ENCODE assay signal across 8 cellular contexts in genomic region chr5:119070578-119070827, GRCh38. TPM values are rescaled to one million over a fixed set of nuclear protein-coding genes. Genes with fewer than 3 reads are reported as not detected.
A peak's percentile ranks its signal among the peaks of the same experiment; 100 is the strongest.
DNase-seq lines count a peak whose midpoint lies in the region; ATAC-seq and TF ChIP-seq lines count a peak whose summit lies in the region.

No MANE protein-coding gene starts in this region.

- no peaks in the 10 kb centered on the region for H3K9me3 ChIP-seq in effector memory CD4-positive, alpha-beta T cell (ENCODE audit: control insufficient read depth, low read length)

- peaks cover 26 to 38% (median 33%) of the 10 kb centered on the region in 3 donors for H3K4me1 Mint-ChIP-seq in naive B cell

- H3K36me3 Mint-ChIP-seq in naive B cell: no peaks in the 10 kb centered on the region

- peak overlapping the region; percentile 85 for H3K4me3 ChIP-seq in effector memory CD4-positive, alpha-beta T cell (ENCODE audit: insufficient read depth, low read depth, low read length, poor library complexity, severe bottlenecking)

- H3K27me3 Mint-ChIP-seq in naive B cell: no peaks in the 10 kb centered on the region

- no peaks in the 10 kb centered on the region for H3K36me3 ChIP-seq in effector memory CD4-positive, alpha-beta T cell (ENCODE audit: control insufficient read depth, insufficient read depth, low read length)

- H3K27ac ChIP-seq in effector memory CD4-positive, alpha-beta T cell (ENCODE audit: insufficient read depth, low read length, poor library complexity, severe bottlenecking): peak overlapping the region; percentile 94

- H3K4me3 Mint-ChIP-seq in naive B cell: peak overlapping the region; percentile 94 to 100 (median 99)

- peak overlapping the region; percentile 98 to 100 (median 100) for H3K27ac Mint-ChIP-seq in naive B cell

- no peaks in the 10 kb centered on the region for H3K27me3 ChIP-seq in effector memory CD4-positive, alpha-beta T cell (replicated peaks; ENCODE audit: control insufficient read depth, insufficient read depth, low read length, poor library complexity, severe bottlenecking)

- H3K4me1 ChIP-seq in effector memory CD4-positive, alpha-beta T cell (ENCODE audit: control insufficient read depth, insufficient read depth, low read length, poor library complexity, severe bottlenecking): no peaks in the 10 kb centered on the region

- peak; percentile 51 for ATAC-seq in GM18867 (IDR thresholded peaks at IDR 0.05; ENCODE audit: unreplicated experiment)
- ATAC-seq in HG03060 (IDR thresholded peaks at IDR 0.05; ENCODE audit: low read depth, unreplicated experiment): peak; percentile 39
- ATAC-seq in naive B cell (ENCODE audit: low read depth in 2 of 2): peak; percentile 52 to 56

- H3K9me3 Mint-ChIP-seq in naive B cell: no peaks in the 10 kb centered on the region

- DNase-seq in AG20443 (ENCODE audit: low spot score) (peak; percentile 64), naive B cell (no peak), HCEC 1CT (no peak), glomerular visceral epithelial cell (ENCODE audit: extremely low spot score) (no peak)
- DNase-seq in effector memory CD4-positive, alpha-beta T cell: no peak

TF ChIP-seq in PFSK-1, 5 proteins besides CTCF, POLR2A, EP300 and RAD21:
- TF ChIP-seq POLR2AphosphoS5 (IDR thresholded peaks at IDR 0.05; ENCODE audit: low read depth, low read length) (peak; percentile 63; the same call in 1 of the 2 replicates), REST (IDR thresholded peaks at IDR 0.05; ENCODE audit: insufficient read depth in 1 of 2, low read depth in 2 of 2, low read length in 2 of 2) (no peak), TAF1 (IDR thresholded peaks at IDR 0.05; ENCODE audit: borderline replicate concordance, insufficient read depth, low read length) (no peak), SIN3A (IDR thresholded peaks at IDR 0.05; ENCODE audit: borderline replicate concordance, insufficient read depth, low read length) (no peak)

RNA-seq across cellular contexts. Expression of gene DMXL1, which starts 0.4 kb away (rescaled TPM):
- polyA plus RNA-seq in PFSK-1 (2012; ENCODE audit: insufficient read length, low read depth): 8.0 TPM
- 10 to 100 TPM; 52.7 to 78.5 (median 69.0) TPM for polyA plus RNA-seq in naive B cell (ENCODE audit: low read depth in 6 of 6)
